Comparison of ENCODE assay signal across 19 cellular contexts in genomic region chr2:30453498-30453897, GRCh38. TPM values are rescaled to one million over a fixed set of nuclear protein-coding genes. Genes with fewer than 3 reads are reported as not detected.
A peak's percentile ranks its signal among the peaks of the same experiment; 100 is the strongest.
DNase-seq lines count a peak whose midpoint lies in the region; FAIRE-seq and TF ChIP-seq lines count a peak whose summit lies in the region.
"Had no signal": no experiment of that assay in that cellular context is flagged by ENCODE, and none has a peak within 500 bp of the region (broad histone marks: within the 10 kb centered on the region; RNA-seq: fewer than 3 reads in every experiment).

No MANE protein-coding gene starts in this region.

- H2BK5ac ChIP-seq in H9 (ENCODE audit: insufficient read length, low read length): no peak overlapping the region

- H3K4me1 ChIP-seq in H9 (ENCODE audit: insufficient read depth, low read length): peaks cover 9% of the 10 kb centered on the region; the same call in 1 of the 2 replicates

- peaks cover 6% of the 10 kb centered on the region; the same call in 1 of the 2 replicates for H3K79me2 ChIP-seq in H9 (ENCODE audit: insufficient read depth, low read length)

- no peak overlapping the region for H2AFZ ChIP-seq in H9 (ENCODE audit: low read length)

- H2BK15ac ChIP-seq in H9 (ENCODE audit: low read depth, low read length): no peak overlapping the region

- H2BK12ac ChIP-seq in H9 (ENCODE audit: insufficient read length, low read depth, low read length): no peak overlapping the region

- H3K27ac ChIP-seq in SK-N-MC: peak overlapping the region; percentile 78
- H3K27ac ChIP-seq in H9 (ENCODE audit: insufficient read length, low read depth, low read length): no peak overlapping the region
- H3K27ac ChIP-seq: 22Rv1, A549, C4-2B had no signal

- peaks cover 5 to 7% of the 10 kb centered on the region in 2 experiments; a peak in 4 of 5 replicates for H3K9me3 Mint-ChIP-seq in H9
- H3K9me3 Mint-ChIP-seq: CD4-positive, alpha-beta T cell had no signal

- no CpG with 5 or more reads among the region's 5 CpGs for WGBS in H9 (ENCODE audit: extremely low coverage, insufficient read length, low lambda C conversion rate)

- H4K20me1 ChIP-seq in H9 (ENCODE audit: control insufficient read depth, insufficient read depth, insufficient read length): no peaks in the 10 kb centered on the region

- no peak overlapping the region for H2AK5ac ChIP-seq in H9 (ENCODE audit: insufficient read length, low read length)

- H3K56ac ChIP-seq in H9 (ENCODE audit: insufficient read length, low read depth, low read length): no peak overlapping the region

- H3K4me3 ChIP-seq in SK-N-MC (peak overlapping the region; percentile 74), H7 (ENCODE audit: insufficient read depth, low read depth, low read length) (no peak overlapping the region)
- H3K4me3 ChIP-seq: A549 had no signal

- H3K9ac ChIP-seq in SK-N-MC (ENCODE audit: insufficient read length) (no peak overlapping the region), H9 (ENCODE audit: extremely low read depth, insufficient read length, low read length) (no peak overlapping the region)

- FAIRE-seq in GM12892 (lab: Jason Lieb, UNC): peak; percentile 21
- FAIRE-seq: D721Med, G401.6, H1, HTR-8/SVneo had no signal

- H3K36me3 Mint-ChIP-seq in H9 (ENCODE audit: insufficient read depth in 1 of 3, low read depth in 3 of 3): peaks cover 3 to 12% (median 6%) of the 10 kb centered on the region in 3 experiments; a peak in 6 of 7 replicates

- H4K91ac ChIP-seq in H9 (ENCODE audit: insufficient read length, low read depth, low read length): no peak overlapping the region

- H3K4ac ChIP-seq in H9 (ENCODE audit: low read depth, low read length): no peak overlapping the region

- H2BK120ac ChIP-seq in H9 (ENCODE audit: low read depth, low read length, poor library complexity, severe bottlenecking): no peak overlapping the region

- no peak overlapping the region for H4K8ac ChIP-seq in H9 (replicated peaks; ENCODE audit: insufficient read length, low read depth, low read length)

- no peak overlapping the region for H3K18ac ChIP-seq in H9 (ENCODE audit: insufficient read length, low read depth, low read length)

- TF ChIP-seq CTCF in H9 (conservative IDR thresholded peaks at IDR 0.05): no peak

- H3K27me3 Mint-ChIP-seq in H9 (ENCODE audit: low read depth): no peaks in the 10 kb centered on the region
- H3K27me3 Mint-ChIP-seq: CD4-positive, alpha-beta T cell had no signal

- H3K27me3 ChIP-seq in H7 (ENCODE audit: control insufficient read depth, insufficient read depth, low read length) (no peaks in the 10 kb centered on the region), H9 (ENCODE audit: insufficient read depth, low read length) (no peaks in the 10 kb centered on the region)

- H2BK20ac ChIP-seq in H9 (ENCODE audit: low read depth, low read length, poor library complexity, severe bottlenecking): no peak overlapping the region

- H3K79me1 ChIP-seq in H9 (ENCODE audit: insufficient read depth, low read depth, low read length, poor library complexity, severe bottlenecking): peaks cover 1% of the 10 kb centered on the region

- DNase-seq in NCI-H146 treated with DMSO at 0.1 percent for 48 hours (lab: John Stamatoyannopoulos, UW; ENCODE audit: unreplicated experiment) (peak; percentile 3), NCI-H146 (lab: John Stamatoyannopoulos, UW) (no peak), GM12892 (ENCODE audit: insufficient read length) (no peak), SK-N-MC (ENCODE audit: low read depth, low spot score) (no peak), erythroblast (lab: John Stamatoyannopoulos, UW) (no peak), H7 (no peak), NCI-H524 treated with DMSO at 0.1 percent for 48 hours (lab: John Stamatoyannopoulos, UW) (no peak), H9 (no peak)
- DNase-seq: AML-193; Caco-2; CD4-positive, alpha-beta T cell; HCEC 1CT had no signal

- peaks cover 13% of the 10 kb centered on the region for H3K36me3 ChIP-seq in SK-N-MC (ENCODE audit: insufficient read depth, low read length)
- H3K36me3 ChIP-seq in H7 (replicated peaks; ENCODE audit: control insufficient read depth, insufficient read depth, low read length): no peaks in the 10 kb centered on the region

- H3K9me3 ChIP-seq in SK-N-MC (ENCODE audit: low read depth, low read length) (no peaks in the 10 kb centered on the region), H9 (ENCODE audit: control insufficient read depth, low read depth, low read length) (no peaks in the 10 kb centered on the region)
- H3K9me3 ChIP-seq: A549, Caco-2 had no signal

- peaks cover 43 to 49% of the 10 kb centered on the region in 2 experiments for H3K4me1 Mint-ChIP-seq in H9

- H3K27ac Mint-ChIP-seq in H9: no peak overlapping the region
- H3K27ac Mint-ChIP-seq: CD4-positive, alpha-beta T cell had no signal

- no peak overlapping the region for H3T11ph ChIP-seq in H9 (ENCODE audit: low read length)

- H3K14ac ChIP-seq in H9 (ENCODE audit: insufficient read depth, low read length): no peak overlapping the region

- H3K23me2 ChIP-seq in H9 (ENCODE audit: insufficient read length, low read depth, low read length, poor library complexity, severe bottlenecking): no peaks in the 10 kb centered on the region

- H3K4me2 ChIP-seq in H9 (ENCODE audit: insufficient read depth, insufficient read length, low read length): no peak overlapping the region

- H3K4me3 Mint-ChIP-seq in H9: no peak overlapping the region
- H3K4me3 Mint-ChIP-seq: CD4-positive, alpha-beta T cell had no signal

- no peak overlapping the region for H4K5ac ChIP-seq in H9 (ENCODE audit: insufficient read length, low read depth, low read length)

- TF ChIP-seq POLR2A in GM12892 (IDR thresholded peaks at IDR 0.05; ENCODE audit: low read depth, low read length): no peak
- peak; percentile 14 for TF ChIP-seq POLR2A in erythroblast (IDR thresholded peaks at IDR 0.05; ENCODE audit: low read length)

- H3K23ac ChIP-seq in H9 (ENCODE audit: insufficient read length, low read depth, low read length): no peak overlapping the region

RNA-seq across cellular contexts. Expression of gene LCLAT1, which starts 6.5 kb away (rescaled TPM):
- 6.3 TPM for polyA plus RNA-seq in GM12892 (2012; ENCODE audit: missing spikeins)
- 9.6 and 10.5 TPM in 2 replicates for total RNA-seq in H7 (2014; rRNA removed; shearing (Covaris generic))
- 27.4 and 32.9 TPM in 2 replicates for total RNA-seq in H9 (2021)
